29 cellular contexts compared by ENCODE assay signal in the genomic region with DNA sequence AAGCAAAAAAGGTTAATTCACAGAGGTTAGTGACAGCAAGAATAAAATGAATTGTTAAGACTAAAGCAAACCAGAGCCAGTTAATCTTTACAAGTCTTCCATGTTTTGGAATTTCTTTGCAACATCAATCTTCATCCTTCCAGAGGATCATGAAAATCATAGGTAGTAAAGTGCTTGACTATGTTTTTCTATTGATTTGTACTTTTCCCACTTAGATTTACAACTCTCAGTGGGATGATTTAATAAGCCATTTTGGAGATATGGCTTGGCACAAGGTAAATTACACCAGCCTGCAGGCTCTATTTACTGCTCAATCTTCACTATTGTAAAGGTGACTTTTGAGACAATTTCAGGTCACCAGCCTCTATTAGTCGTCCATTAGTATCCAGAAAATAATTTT.
"Had no signal": no experiment of that assay in that cellular context is flagged by ENCODE, and none has a peak within 500 bp of the region (broad histone marks: within the 10 kb centered on the region; RNA-seq: fewer than 3 reads in every experiment).

No MANE protein-coding gene starts in this region.

- H3K79me2 ChIP-seq: parathyroid adenoma had no signal

- ATAC-seq: natural killer cell; psoas muscle; right cardiac atrium; right lobe of liver; stimulated activated effector memory CD8-positive, alpha-beta T cell treated with anti-CD3 and anti-CD28 coated beads, Interleukin-12 subunit alpha, Interleukin-12 subunit beta, amount 100 ng/mL, for 72 hours; stimulated activated naive B cell treated with anti-CD40 and anti-IgM and Interleukin-4, amounts not matched to agents 10 μg/mL and 1 μg/mL and 100 μg/mL, for 72 hours had no signal

- H3K9me3 ChIP-seq: ovary, psoas muscle, right lobe of liver, sigmoid colon, stomach, thoracic aorta, thyroid gland, tibial nerve, upper lobe of left lung, vagina had no signal

- H3K27ac Mint-ChIP-seq: natural killer cell; nephron; neural progenitor cell; progenitor cell of endocrine pancreas; stimulated activated effector memory CD8-positive, alpha-beta T cell treated with anti-CD3 and anti-CD28 coated beads, Interleukin-12 subunit alpha, Interleukin-12 subunit beta, amount 100 ng/mL, for 72 hours; stimulated activated naive B cell treated with anti-CD40 and anti-IgM and Interleukin-4, amounts not matched to agents 10 μg/mL and 1 μg/mL and 100 μg/mL, for 72 hours; stimulated activated naive CD8-positive, alpha-beta T cell treated with anti-CD3 and anti-CD28 coated beads, Interleukin-15, Interleukin-2, amounts not matched to agents 100 ng/mL and 50 ng/mL, for 24 hours had no signal

- H3K9me3 Mint-ChIP-seq: natural killer cell; stimulated activated effector memory CD8-positive, alpha-beta T cell treated with anti-CD3 and anti-CD28 coated beads, Interleukin-12 subunit alpha, Interleukin-12 subunit beta, amount 100 ng/mL, for 72 hours; stimulated activated naive B cell treated with anti-CD40 and anti-IgM and Interleukin-4, amounts not matched to agents 10 μg/mL and 1 μg/mL and 100 μg/mL, for 72 hours; stimulated activated naive CD8-positive, alpha-beta T cell treated with anti-CD3 and anti-CD28 coated beads, Interleukin-15, Interleukin-2, amounts not matched to agents 100 ng/mL and 50 ng/mL, for 24 hours had no signal

- H3K27me3 ChIP-seq: neural progenitor cell, ovary, right lobe of liver, sigmoid colon, stomach, thyroid gland, tibial nerve, upper lobe of left lung, vagina had no signal

- H3K27me3 Mint-ChIP-seq: progenitor cell of endocrine pancreas; stimulated activated naive B cell treated with anti-CD40 and anti-IgM and Interleukin-4, amounts not matched to agents 10 μg/mL and 1 μg/mL and 100 μg/mL, for 72 hours; stimulated activated naive CD8-positive, alpha-beta T cell treated with anti-CD3 and anti-CD28 coated beads, Interleukin-15, Interleukin-2, amounts not matched to agents 100 ng/mL and 50 ng/mL, for 24 hours had no signal

- H3K36me3 Mint-ChIP-seq: natural killer cell; neural progenitor cell; stimulated activated effector memory CD8-positive, alpha-beta T cell treated with anti-CD3 and anti-CD28 coated beads, Interleukin-12 subunit alpha, Interleukin-12 subunit beta, amount 100 ng/mL, for 72 hours had no signal

- DNase-seq: natural killer cell; occipital lobe; ovary; posterior cingulate gyrus; psoas muscle; right cardiac atrium; right lobe of liver; sigmoid colon; small intestine; stimulated activated CD4-positive, alpha-beta T cell treated with anti-CD3 and anti-CD28 coated beads, Interleukin-15, amount 100 ng/mL, for 24 hours; stimulated activated CD4-positive, alpha-beta T cell treated with anti-CD3 and anti-CD28 coated beads, Interleukin-2, amount 100 ng/mL, for 24 hours; stimulated activated CD4-positive, alpha-beta T cell treated with anti-CD3 and anti-CD28 coated beads, Interleukin-2, amount 100 ng/mL, for 48 hours; stimulated activated CD4-positive, alpha-beta T cell treated with anti-CD3 and anti-CD28 coated beads, Interleukin-4, amount 100 ng/mL, for 24 hours; stimulated activated naive B cell treated with anti-CD40 and anti-IgM and Interleukin-4, amounts not matched to agents 10 μg/mL and 1 μg/mL and 100 μg/mL, for 72 hours; stimulated activated naive CD4-positive, alpha-beta T cell treated with Interleukin-2 at 50 U/mL for 16 hours; stomach; thyroid gland; trophoblast cell; upper lobe of left lung had no signal

- H3K36me3 ChIP-seq: neural progenitor cell, ovary, right lobe of liver, sigmoid colon, stomach, thoracic aorta, thyroid gland, tibial nerve, upper lobe of left lung, vagina had no signal

- H3K4me2 ChIP-seq: neural progenitor cell had no signal

- H3K4me1 ChIP-seq: neural progenitor cell, parathyroid adenoma, psoas muscle, right lobe of liver, sigmoid colon, stomach, thyroid gland, tibial nerve, vagina had no signal

- H3K4me1 Mint-ChIP-seq: nephron; neural progenitor cell; stimulated activated effector memory CD8-positive, alpha-beta T cell treated with anti-CD3 and anti-CD28 coated beads, Interleukin-12 subunit alpha, Interleukin-12 subunit beta, amount 100 ng/mL, for 72 hours had no signal

- H3K4me3 ChIP-seq: neural progenitor cell, ovary, psoas muscle, right lobe of liver, sigmoid colon, stomach, thoracic aorta, thyroid gland, tibial nerve, upper lobe of left lung, vagina had no signal

- H3K4me3 Mint-ChIP-seq: natural killer cell; nephron; neural progenitor cell; stimulated activated effector memory CD8-positive, alpha-beta T cell treated with anti-CD3 and anti-CD28 coated beads, Interleukin-12 subunit alpha, Interleukin-12 subunit beta, amount 100 ng/mL, for 72 hours; stimulated activated naive B cell treated with anti-CD40 and anti-IgM and Interleukin-4, amounts not matched to agents 10 μg/mL and 1 μg/mL and 100 μg/mL, for 72 hours; stimulated activated naive CD8-positive, alpha-beta T cell treated with anti-CD3 and anti-CD28 coated beads, Interleukin-15, Interleukin-2, amounts not matched to agents 100 ng/mL and 50 ng/mL, for 24 hours had no signal

- H2AFZ ChIP-seq: neural progenitor cell, parathyroid adenoma had no signal

- H3K9ac ChIP-seq: neural progenitor cell, parathyroid adenoma had no signal

- FAIRE-seq: small intestine, urothelium cell line had no signal

- H3K27ac ChIP-seq: neural progenitor cell, ovary, parathyroid adenoma, psoas muscle, right lobe of liver, sigmoid colon, stomach, thoracic aorta, thyroid gland, tibial nerve, upper lobe of left lung, vagina had no signal
